In genomic region chr7:128904381-128905197, GRCh38 we compare ENCODE assay signal across 8 cellular contexts. TPM values are rescaled to one million over a fixed set of nuclear protein-coding genes. Genes with fewer than 3 reads are reported as not detected.
A peak's percentile ranks its signal among the peaks of the same experiment; 100 is the strongest.
DNase-seq lines count a peak whose midpoint lies in the region; ATAC-seq, FAIRE-seq and TF ChIP-seq lines count a peak whose summit lies in the region.

No MANE protein-coding gene starts in this region.

- H3K4me1 ChIP-seq in OCI-LY1 (ENCODE audit: insufficient read depth, low read length, severe bottlenecking) (no peaks in the 10 kb centered on the region), HepG2 (ENCODE audit: insufficient read depth, low read length) (peaks cover 6% of the 10 kb centered on the region)

- TF ChIP-seq EP300 in HepG2 (IDR thresholded peaks at IDR 0.05; ENCODE audit: low read depth in 2 of 2, low read length in 2 of 2) (no peak), HepG2 (CRISPR knock-in tag; IDR thresholded peaks at IDR 0.05; ENCODE audit: borderline replicate concordance) (no peak)

- no peak overlapping the region for H3K4me3 ChIP-seq in OCI-LY1 (ENCODE audit: low read depth, low read length, poor library complexity, severe bottlenecking)
- H3K4me3 ChIP-seq in choroid plexus epithelial cell (ENCODE audit: low read depth, low read length) = no peak overlapping the region
- no peak overlapping the region for H3K4me3 ChIP-seq in HepG2 (replicated peaks in 1 of 3; ENCODE audit: insufficient read depth in 1 of 3, low read depth in 2 of 3, low read length in 3 of 3)

- H3K27ac ChIP-seq in OCI-LY1 (ENCODE audit: low read depth, low read length, poor library complexity, severe bottlenecking) (no peak overlapping the region), HepG2 (ENCODE audit: extremely low read length, insufficient read depth, low read length) (no peak overlapping the region)

- peak; percentile 34 for DNase-seq in stimulated activated CD4-positive, alpha-beta T cell treated with anti-CD3 and anti-CD28 coated beads, Interleukin-4, amount 100 ng/mL, for 24 hours
- DNase-seq in stimulated activated CD4-positive, alpha-beta T cell treated with anti-CD3 and anti-CD28 coated beads, Interleukin-15, amount 100 ng/mL, for 24 hours = no peak
- DNase-seq in choroid plexus epithelial cell (ENCODE audit: low read depth) (peak; percentile 76), HepG2 (ENCODE audit: low spot score) (peak; percentile 52)
- DNase-seq in stimulated activated CD8-positive, alpha-beta memory T cell treated with anti-CD3 and anti-CD28 coated beads, Interleukin-4, amount 100 ng/mL, for 48 hours = no peak

- FAIRE-seq in HepG2 (lab: Jason Lieb, UNC) = peak; percentile 39

- H3K36me3 ChIP-seq in OCI-LY1 (ENCODE audit: insufficient read depth, low read length) (no peaks in the 10 kb centered on the region), HepG2 (replicated peaks in 1 of 2; ENCODE audit: control insufficient read depth in 1 of 2, insufficient read depth in 2 of 2, low read length in 2 of 2) (no peaks in the 10 kb centered on the region)

- ATAC-seq in HG03432 (IDR thresholded peaks at IDR 0.05; ENCODE audit: unreplicated experiment) = peak; percentile 55
- ATAC-seq in HepG2 = peak; percentile 64
- no peak for ATAC-seq in HG03571 (IDR thresholded peaks at IDR 0.05; ENCODE audit: unreplicated experiment)

- no peaks in the 10 kb centered on the region for H3K9me2 ChIP-seq in OCI-LY1 (ENCODE audit: low read depth, low read length)

- POLR2A ChIA-PET in HepG2 (lab: Yijun Ruan, JAX) = no interaction called here

- H3K79me2 ChIP-seq in OCI-LY1 (ENCODE audit: insufficient read depth, low read length) (no peaks in the 10 kb centered on the region), HepG2 (ENCODE audit: insufficient read depth, low read length) (no peaks in the 10 kb centered on the region)

- 15% methylated on average over 8 of the region's 8 CpGs for WGBS in HepG2 (ENCODE audit: low lambda C conversion rate)

- no peaks in the 10 kb centered on the region for H3F3A ChIP-seq in OCI-LY1 (ENCODE audit: insufficient read depth, low read length)

- H3K9me3 ChIP-seq in OCI-LY1 (ENCODE audit: low read length) = peaks cover 10% of the 10 kb centered on the region
- peaks cover 3% of the 10 kb centered on the region for H3K9me3 ChIP-seq in HepG2 (ENCODE audit: low read length)

- H4K20me1 ChIP-seq in OCI-LY1 (ENCODE audit: insufficient read depth, low read length) (no peaks in the 10 kb centered on the region), HepG2 (ENCODE audit: insufficient read depth, low read length) (no peaks in the 10 kb centered on the region)

- H2AFZ ChIP-seq in OCI-LY1 (ENCODE audit: low read length) (no peak overlapping the region), HepG2 (ENCODE audit: low read length) (no peak overlapping the region)

- H3K27me3 ChIP-seq in OCI-LY1 (ENCODE audit: insufficient read depth, low read length) (0 out of 2 replicates have a peak, but pooled peaks cover 9% of the 10 kb centered on the region), HepG2 (ENCODE audit: control insufficient read depth in 1 of 2, insufficient read depth in 2 of 2, low read length in 2 of 2) (peaks cover 0 to 19% of the 10 kb centered on the region in 2 experiments; a peak in 2 of 5 replicates)

- no TSS peak for BruUV-seq in HepG2 (replicated peaks; lab: Mats Ljungman, UMichigan)

- no peak overlapping the region for H3K4me2 ChIP-seq in OCI-LY1 (ENCODE audit: low read length)
- H3K4me2 ChIP-seq in HepG2 (ENCODE audit: low read depth, low read length) = no peak overlapping the region

- intact Hi-C loops in HepG2 (cut with micrococcal nuclease; ENCODE audit: unreplicated experiment) = loop anchor here (1.0 to 2.0 kb wide), 2 partner anchors 32 to 187 kb away; partner anchors contain the start of gene IRF5

- TF ChIP-seq RAD21 in HepG2 (CRISPR knock-in tag; IDR thresholded peaks at IDR 0.05) = no peak

- TF ChIP-seq CTCF in OCI-LY1 (IDR thresholded peaks at IDR 0.05; ENCODE audit: low read length) (peak; percentile 99), choroid plexus epithelial cell (conservative IDR thresholded peaks at IDR 0.05; ENCODE audit: low read depth, low read length) (peak; percentile 69), HepG2 (CRISPR knock-in tag; IDR thresholded peaks at IDR 0.05) (peak; percentile 78)

- no peak for TF ChIP-seq POLR2A in HepG2 (IDR thresholded peaks at IDR 0.05; ENCODE audit: insufficient read depth in 1 of 2, low read depth in 2 of 2, low read length in 2 of 2)

- CTCF ChIA-PET in HepG2 (lab: Yijun Ruan, JAX; ENCODE audit: low intra/inter-chr PET ratio, low total read pairs) = interaction anchor here (1.4 to 3.1 kb wide), 2 partner anchors 43 to 187 kb away, joined by 8 to 27 read pairs; no protein-coding TSS in a partner anchor

- H3K9ac ChIP-seq in OCI-LY1 (ENCODE audit: low read length) (no peak overlapping the region), HepG2 (ENCODE audit: insufficient read depth, low read depth, low read length) (no peak overlapping the region)

- in situ Hi-C loops in HepG2 (cut with HindIII; ENCODE audit: extremely low pct_ligation_motif_present, low pct_unique_long_range_greater_than_20kb) = loop anchor here (5.0 kb wide), 2 partner anchors 43 to 188 kb away; no protein-coding TSS in a partner anchor

RNA-seq across cellular contexts. Expression of gene KCP, which starts 5.9 kb away (rescaled TPM):
- total RNA-seq in HepG2 (2016; rRNA removed; fragmentation: Illumina TruSeq; extraction: Trizol) = 0.22 and 1.0 TPM in 2 replicates
- total RNA-seq in HepG2 (2016; cell fraction: cytosol; rRNA removed; fragmentation: Illumina TruSeq; extraction: Trizol; ENCODE audit: low read depth) = 0.26 and 0.51 TPM in 2 replicates
- total RNA-seq in HepG2 (2016; cell fraction: insoluble cytoplasmic fraction; rRNA removed; fragmentation: Illumina TruSeq; extraction: Trizol) = 0.37 and 1.2 TPM in 2 replicates
- total RNA-seq in HepG2 (2016; cell fraction: membrane; rRNA removed; fragmentation: Illumina TruSeq; extraction: Trizol) = 0.28 and 0.48 TPM in 2 replicates
- total RNA-seq in HepG2 (2016; cell fraction: nucleus; rRNA removed; fragmentation: Illumina TruSeq; extraction: Trizol) = 1.3 and 2.0 TPM in 2 replicates
- polyA plus RNA-seq in HepG2 (2011; rRNA removed) = 0.37 and 0.46 TPM in 2 replicates
- polyA plus RNA-seq in HepG2 (2011; cell fraction: cytosol; rRNA removed) = 0.12 and 0.31 TPM in 2 replicates
- polyA plus RNA-seq in HepG2 (2011; cell fraction: nucleus; rRNA removed) = 6.6 and 8.0 TPM in 2 replicates
- polyA plus RNA-seq in HepG2 (2012) = 0.28 TPM in 2 replicates
- polyA plus RNA-seq in HepG2 (2016; cell fraction: cytosol; fragmentation: Illumina TruSeq; extraction: Trizol; ENCODE audit: low read depth) = 0.09 and 0.12 TPM in 2 replicates
- 0.17 and 0.24 TPM in 2 replicates for polyA plus RNA-seq in HepG2 (2016; cell fraction: insoluble cytoplasmic fraction; fragmentation: Illumina TruSeq; extraction: Trizol; ENCODE audit: low read depth)
- 0.20 and 0.23 TPM in 2 replicates for polyA plus RNA-seq in HepG2 (2016; cell fraction: membrane; fragmentation: Illumina TruSeq; extraction: Trizol; ENCODE audit: low read depth)
- 2.1 and 3.1 TPM in 2 replicates for polyA plus RNA-seq in HepG2 (2016; cell fraction: nucleus; fragmentation: Illumina TruSeq; extraction: Trizol; ENCODE audit: insufficient read depth, low read depth)
- polyA minus RNA-seq in HepG2 (2011; rRNA and poly(A)+ RNA removed; ENCODE audit: low replicate concordance) = 0.07 and 0.58 TPM in 2 replicates
- not detected in 2 replicates for polyA minus RNA-seq in HepG2 (2011; cell fraction: cytosol; rRNA and poly(A)+ RNA removed)
- 1.1 and 1.4 TPM in 2 replicates for polyA minus RNA-seq in HepG2 (2011; cell fraction: nucleus; rRNA and poly(A)+ RNA removed)

RNA-seq across cellular contexts. Expression of gene IRF5, which starts 33.1 kb away (rescaled TPM):
- total RNA-seq in HepG2 (2016; rRNA removed; fragmentation: Illumina TruSeq; extraction: Trizol) = 2.0 and 2.9 TPM in 2 replicates
- 1.1 and 1.9 TPM in 2 replicates for total RNA-seq in HepG2 (2016; cell fraction: cytosol; rRNA removed; fragmentation: Illumina TruSeq; extraction: Trizol; ENCODE audit: low read depth)
- total RNA-seq in HepG2 (2016; cell fraction: insoluble cytoplasmic fraction; rRNA removed; fragmentation: Illumina TruSeq; extraction: Trizol) = 1.9 and 3.1 TPM in 2 replicates
- total RNA-seq in HepG2 (2016; cell fraction: membrane; rRNA removed; fragmentation: Illumina TruSeq; extraction: Trizol) = 2.0 and 3.2 TPM in 2 replicates
- 2.9 and 3.4 TPM in 2 replicates for total RNA-seq in HepG2 (2016; cell fraction: nucleus; rRNA removed; fragmentation: Illumina TruSeq; extraction: Trizol)
- polyA plus RNA-seq in HepG2 (2011; rRNA removed) = 2.0 and 2.4 TPM in 2 replicates
- 1.2 and 1.5 TPM in 2 replicates for polyA plus RNA-seq in HepG2 (2011; cell fraction: cytosol; rRNA removed)
- 9.9 and 12.9 TPM in 2 replicates for polyA plus RNA-seq in HepG2 (2011; cell fraction: nucleus; rRNA removed)
- polyA plus RNA-seq in HepG2 (2012) = 0.66 and 0.88 TPM in 2 replicates
- polyA plus RNA-seq in HepG2 (2016; cell fraction: cytosol; fragmentation: Illumina TruSeq; extraction: Trizol; ENCODE audit: low read depth) = 1.1 TPM in 2 replicates
- polyA plus RNA-seq in HepG2 (2016; cell fraction: insoluble cytoplasmic fraction; fragmentation: Illumina TruSeq; extraction: Trizol; ENCODE audit: low read depth) = 2.0 and 3.3 TPM in 2 replicates
- 1.5 and 2.4 TPM in 2 replicates for polyA plus RNA-seq in HepG2 (2016; cell fraction: membrane; fragmentation: Illumina TruSeq; extraction: Trizol; ENCODE audit: low read depth)
- polyA plus RNA-seq in HepG2 (2016; cell fraction: nucleus; fragmentation: Illumina TruSeq; extraction: Trizol; ENCODE audit: insufficient read depth, low read depth) = 9.3 and 11.8 TPM in 2 replicates
- polyA minus RNA-seq in HepG2 (2011; rRNA and poly(A)+ RNA removed; ENCODE audit: low replicate concordance) = 0.61 and 1.8 TPM in 2 replicates
- 0.79 and 1.8 TPM in 2 replicates for polyA minus RNA-seq in HepG2 (2011; cell fraction: cytosol; rRNA and poly(A)+ RNA removed)
- 0.52 and 1.1 TPM in 2 replicates for polyA minus RNA-seq in HepG2 (2011; cell fraction: nucleus; rRNA and poly(A)+ RNA removed)

RNA-seq across cellular contexts. Expression of gene ATP6V1F, which starts 41.9 kb away (rescaled TPM):
- 87.2 and 107 TPM in 2 replicates for total RNA-seq in HepG2 (2016; rRNA removed; fragmentation: Illumina TruSeq; extraction: Trizol)
- 91.7 and 127 TPM in 2 replicates for total RNA-seq in HepG2 (2016; cell fraction: cytosol; rRNA removed; fragmentation: Illumina TruSeq; extraction: Trizol; ENCODE audit: low read depth)
- total RNA-seq in HepG2 (2016; cell fraction: insoluble cytoplasmic fraction; rRNA removed; fragmentation: Illumina TruSeq; extraction: Trizol) = 86.6 and 128 TPM in 2 replicates
- 87.9 and 101 TPM in 2 replicates for total RNA-seq in HepG2 (2016; cell fraction: membrane; rRNA removed; fragmentation: Illumina TruSeq; extraction: Trizol)
- total RNA-seq in HepG2 (2016; cell fraction: nucleus; rRNA removed; fragmentation: Illumina TruSeq; extraction: Trizol) = 29.8 and 31.5 TPM in 2 replicates
- 132 and 144 TPM in 2 replicates for polyA plus RNA-seq in HepG2 (2011; rRNA removed)
- polyA plus RNA-seq in HepG2 (2011; cell fraction: cytosol; rRNA removed) = 149 and 216 TPM in 2 replicates
- polyA plus RNA-seq in HepG2 (2011; cell fraction: nucleus; rRNA removed) = 54.3 and 63.6 TPM in 2 replicates
- 127 and 131 TPM in 2 replicates for polyA plus RNA-seq in HepG2 (2012)
- polyA plus RNA-seq in HepG2 (2016; cell fraction: cytosol; fragmentation: Illumina TruSeq; extraction: Trizol; ENCODE audit: low read depth) = 134 and 154 TPM in 2 replicates
- 186 and 188 TPM in 2 replicates for polyA plus RNA-seq in HepG2 (2016; cell fraction: insoluble cytoplasmic fraction; fragmentation: Illumina TruSeq; extraction: Trizol; ENCODE audit: low read depth)
- polyA plus RNA-seq in HepG2 (2016; cell fraction: membrane; fragmentation: Illumina TruSeq; extraction: Trizol; ENCODE audit: low read depth) = 130 and 137 TPM in 2 replicates
- 74.2 and 75.8 TPM in 2 replicates for polyA plus RNA-seq in HepG2 (2016; cell fraction: nucleus; fragmentation: Illumina TruSeq; extraction: Trizol; ENCODE audit: insufficient read depth, low read depth)
- 39.4 and 64.2 TPM in 2 replicates for polyA minus RNA-seq in HepG2 (2011; rRNA and poly(A)+ RNA removed; ENCODE audit: low replicate concordance)
- polyA minus RNA-seq in HepG2 (2011; cell fraction: cytosol; rRNA and poly(A)+ RNA removed) = 18.0 and 20.1 TPM in 2 replicates
- 9.9 and 10.6 TPM in 2 replicates for polyA minus RNA-seq in HepG2 (2011; cell fraction: nucleus; rRNA and poly(A)+ RNA removed)

Comparison
In these comparisons a context has a peak if more than half of its experiments do, and no peak if none do; other contexts are left out.
1. DNase-seq: peak in stimulated activated CD4-positive, alpha-beta T cell treated with anti-CD3 and anti-CD28 coated beads, Interleukin-4, amount 100 ng/mL, for 24 hours (single experiment), choroid plexus epithelial cell (single experiment) and HepG2 (single experiment); none in stimulated activated CD4-positive, alpha-beta T cell treated with anti-CD3 and anti-CD28 coated beads, Interleukin-15, amount 100 ng/mL, for 24 hours (single experiment) and stimulated activated CD8-positive, alpha-beta memory T cell treated with anti-CD3 and anti-CD28 coated beads, Interleukin-4, amount 100 ng/mL, for 48 hours (single experiment).
2. Peak in every context shown above with its lines, with median percentiles within 50 percentile points of each other: CTCF ChIP-seq.